ENCODE assay signal across 22 cellular contexts in the genomic region with DNA sequence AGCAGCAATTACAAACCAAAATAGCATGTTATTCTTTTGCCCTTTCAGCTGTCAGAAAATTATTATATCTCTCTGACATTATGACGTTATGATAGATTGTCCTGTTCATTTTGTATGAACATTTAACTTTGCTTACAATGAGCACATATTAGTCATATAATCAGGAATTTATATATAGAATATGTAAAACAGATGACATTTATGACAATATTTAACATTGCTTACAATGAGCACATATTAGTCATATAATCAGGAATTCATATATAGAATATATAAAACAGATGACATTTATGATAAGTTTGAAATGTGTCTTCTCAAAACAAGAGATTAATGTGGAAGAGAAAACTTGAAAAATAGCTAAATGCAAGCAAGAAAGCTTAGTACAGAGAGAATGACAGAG.
"Had no signal": no experiment of that assay in that cellular context is flagged by ENCODE, and none has a peak within 500 bp of the region (broad histone marks: within the 10 kb centered on the region; RNA-seq: fewer than 3 reads in every experiment).

No MANE protein-coding gene starts in this region.

- H3K4me2 ChIP-seq: hepatocyte had no signal

- H3K36me3 ChIP-seq: esophagus muscularis mucosa, gastroesophageal sphincter, heart left ventricle, left lung, lower lobe of right lung had no signal

- H3K27me3 ChIP-seq: dorsolateral prefrontal cortex, esophagus muscularis mucosa, foreskin keratinocyte, gastroesophageal sphincter, heart left ventricle, hepatocyte, left lung had no signal

- H3K4me1 ChIP-seq: esophagus muscularis mucosa, gastroesophageal sphincter, heart left ventricle, left lung, lower lobe of right lung had no signal

- H3K27ac ChIP-seq: coronary artery, dorsolateral prefrontal cortex, esophagus muscularis mucosa, foreskin keratinocyte, gastroesophageal sphincter, heart left ventricle, hepatocyte, left lung, lower lobe of right lung had no signal

- H3K9me3 ChIP-seq: esophagus muscularis mucosa, gastroesophageal sphincter, heart left ventricle, left lung, lower lobe of right lung, mucosa of descending colon had no signal

- DNase-seq: dermis blood vessel endothelial cell; dorsolateral prefrontal cortex; effector CD4-positive, alpha-beta T cell; effector memory CD4-positive, alpha-beta T cell; heart left ventricle; hypothalamus; immature natural killer cell; islet precursor cell; left cardiac atrium; left lung; left ventricle myocardium superior; lower lobe of right lung; mesenchymal stem cell; mucosa of descending colon; naive B cell; naive thymus-derived CD8-positive, alpha-beta T cell had no signal

- FAIRE-seq: endothelial cell of umbilical vein had no signal

- H3K79me2 ChIP-seq: hepatocyte had no signal

- H2AFZ ChIP-seq: hepatocyte had no signal

- H3K4me3 ChIP-seq: coronary artery, dorsolateral prefrontal cortex, esophagus muscularis mucosa, gastroesophageal sphincter, heart left ventricle, hepatocyte, left lung, lower lobe of right lung, mucosa of descending colon had no signal

- ATAC-seq: gastroesophageal sphincter; heart left ventricle; left cardiac atrium; left lung; left ventricle myocardium superior; lower lobe of right lung; mucosa of descending colon; naive thymus-derived CD8-positive, alpha-beta T cell had no signal
